Comparison of ENCODE assay signal across 8 cellular contexts in genomic region chr6:116969211-116969863, GRCh38.
DNase-seq lines count a peak whose midpoint lies in the region; ATAC-seq and TF ChIP-seq lines count a peak whose summit lies in the region.

No MANE protein-coding gene starts in this region.

- no peak overlapping the region for H4K5ac ChIP-seq in IMR-90 (ENCODE audit: low read depth, low read length)

- no peaks in the 10 kb centered on the region for H3K79me1 ChIP-seq in IMR-90 (ENCODE audit: low read depth in 1 of 2, low read length in 2 of 2)

- no peak for ATAC-seq in heart left ventricle
- ATAC-seq in left ventricle myocardium superior = no peak
- ATAC-seq in GM21737 (IDR thresholded peaks at IDR 0.05; ENCODE audit: unreplicated experiment) = peak; percentile 75
- peak; percentile 72 for ATAC-seq in IMR-90 (ENCODE audit: low read depth)

- no peak overlapping the region for H3K56ac ChIP-seq in IMR-90 (ENCODE audit: extremely low read depth, insufficient read depth, low read length)

- H3K4me1 Mint-ChIP-seq in endothelial cell (ENCODE audit: unreplicated experiment) = no peaks in the 10 kb centered on the region
- H3K4me1 Mint-ChIP-seq in nephron progenitor cell = no peaks in the 10 kb centered on the region

- CTCF ChIA-PET in IMR-90 (lab: Yijun Ruan, JAX) = interaction anchor here (0.6 kb wide), 3 partner anchors 22 to 40 kb away, joined by 3 read pairs; no protein-coding TSS in a partner anchor
- CTCF ChIA-PET in PC-9 (lab: Charles Lee) = no interaction called here

- H3K27me3 Mint-ChIP-seq in endothelial cell (ENCODE audit: unreplicated experiment) (peaks cover 2% of the 10 kb centered on the region), nephron progenitor cell (ENCODE audit: low read depth, poor library complexity) (peaks cover 10% of the 10 kb centered on the region)

- no peak overlapping the region for H4K8ac ChIP-seq in IMR-90 (ENCODE audit: low read depth in 2 of 2, low read length in 2 of 2)

- no peaks in the 10 kb centered on the region; the same call in 1 of the 2 replicates for H3K9me2 ChIP-seq in PC-9 (ENCODE audit: insufficient read depth)

- no peak overlapping the region for H3K9ac ChIP-seq in IMR-90 (ENCODE audit: low read depth, low read length)

- H3K14ac ChIP-seq in IMR-90 (replicated peaks; ENCODE audit: low read depth, low read length) = no peak overlapping the region

- no peaks in the 10 kb centered on the region for H3K36me3 ChIP-seq in heart left ventricle
- no peaks in the 10 kb centered on the region for H3K36me3 ChIP-seq in IMR-90 (ENCODE audit: control insufficient read depth, insufficient read depth, low read length)
- H3K36me3 ChIP-seq in PC-9 (ENCODE audit: low read depth) = no peaks in the 10 kb centered on the region

- no peaks in the 10 kb centered on the region for H3K9me3 ChIP-seq in heart left ventricle
- no peaks in the 10 kb centered on the region for H3K9me3 ChIP-seq in IMR-90 (ENCODE audit: control insufficient read depth, insufficient read depth, low read length)
- no peaks in the 10 kb centered on the region for H3K9me3 ChIP-seq in PC-9 (ENCODE audit: insufficient read depth, low read depth)

- H3K4me1 ChIP-seq in heart left ventricle (no peaks in the 10 kb centered on the region), IMR-90 (ENCODE audit: control insufficient read depth, insufficient read depth, low read length) (no peaks in the 10 kb centered on the region), PC-9 (replicated peaks; ENCODE audit: insufficient read depth) (no peaks in the 10 kb centered on the region)

- H2AFZ ChIP-seq in IMR-90 (replicated peaks; ENCODE audit: low read length, poor library complexity) (no peak overlapping the region), PC-9 (no peak overlapping the region)

- TF ChIP-seq POLR2A in heart left ventricle (IDR thresholded peaks at IDR 0.05) = no peak
- TF ChIP-seq POLR2A in IMR-90 (IDR thresholded peaks at IDR 0.05; ENCODE audit: low read depth, low read length) = no peak

- H3K4me3 ChIP-seq in heart left ventricle (no peak overlapping the region), IMR-90 (ENCODE audit: insufficient read depth, low read depth, low read length) (no peak overlapping the region), PC-9 (no peak overlapping the region)

- dilution Hi-C loops in IMR-90 (cut with HindIII; ENCODE audit: low sequenced_read_pairs, unreplicated experiment) = no loop called here

- POLR2A ChIA-PET in IMR-90 (lab: Charles Lee; ENCODE audit: unreplicated experiment) = no interaction called here
- POLR2A ChIA-PET in PC-9 (lab: Charles Lee; ENCODE audit: unreplicated experiment) = no interaction called here

- no peak overlapping the region for H3K27ac ChIP-seq in heart left ventricle
- no peak overlapping the region for H3K27ac ChIP-seq in IMR-90 (ENCODE audit: insufficient read depth, low read length)
- H3K27ac ChIP-seq in PC-9 = no peak overlapping the region

- H4K20me1 ChIP-seq in IMR-90 (ENCODE audit: insufficient read depth, low read length) = no peaks in the 10 kb centered on the region
- 0 out of 2 replicates have a peak, but pooled peaks cover 3% of the 10 kb centered on the region for H4K20me1 ChIP-seq in PC-9 (ENCODE audit: insufficient read depth)

- no peak overlapping the region for H2BK120ac ChIP-seq in IMR-90 (ENCODE audit: low read depth, low read length)

- H3K36me3 Mint-ChIP-seq in endothelial cell (ENCODE audit: low read depth, unreplicated experiment) = no peaks in the 10 kb centered on the region
- H3K36me3 Mint-ChIP-seq in nephron progenitor cell (ENCODE audit: low read depth) = no peaks in the 10 kb centered on the region

- H2AK5ac ChIP-seq in IMR-90 (ENCODE audit: low read depth, low read length) = no peak overlapping the region

- no peak overlapping the region for H3K4ac ChIP-seq in IMR-90 (ENCODE audit: low read depth, low read length)

- BruUV-seq in IMR-90 (replicated peaks; lab: Mats Ljungman, UMichigan) (no TSS peak), PC-9 (replicated peaks; lab: Mats Ljungman, UMichigan) (no TSS peak)

- no peak overlapping the region for H2BK15ac ChIP-seq in IMR-90 (ENCODE audit: low read depth, low read length)

- H3K23ac ChIP-seq in IMR-90 (ENCODE audit: low read depth, low read length) = no peak overlapping the region

- H3K79me2 ChIP-seq in PC-9 (ENCODE audit: low read depth) = no peaks in the 10 kb centered on the region

- no peaks in the 10 kb centered on the region for H3F3A ChIP-seq in PC-9 (ENCODE audit: insufficient read depth, low read depth)

- H3K9me1 ChIP-seq in IMR-90 (ENCODE audit: insufficient read depth, low read length) = no peaks in the 10 kb centered on the region

- in situ Hi-C loops in IMR-90 (cut with MboI; ENCODE audit: low sequenced_read_pairs) = no loop called here

- no peak overlapping the region for H2AK9ac ChIP-seq in IMR-90 (replicated peaks; ENCODE audit: low read depth, low read length, poor library complexity)

- H3K4me3 Mint-ChIP-seq in endothelial cell (ENCODE audit: unreplicated experiment) (no peak overlapping the region), nephron progenitor cell (no peak overlapping the region)

- H3K18ac ChIP-seq in IMR-90 (ENCODE audit: low read depth, low read length) = no peak overlapping the region

- H4K91ac ChIP-seq in IMR-90 (ENCODE audit: insufficient read depth, low read depth, low read length) = no peak overlapping the region

- DNase-seq in heart left ventricle = peak in 1 of 5 donors; percentile 15
- no peak for DNase-seq in left ventricle myocardium superior
- peak; percentile 50 for DNase-seq in IMR-90
- peak in 1 of 2 experiments; percentile 15 for DNase-seq in PC-9
- DNase-seq in endothelial cell (ENCODE audit: low spot score) = peak; percentile 27
- DNase-seq in nephron progenitor cell = peak; percentile 26
- no peak for DNase-seq in activated CD4-positive, CD25-positive, alpha-beta regulatory T cell treated with anti-CD3 and anti-CD28 coated beads, Interleukin-2, amount 50 U/mL, for 72 hours

- no peak overlapping the region for H2BK5ac ChIP-seq in IMR-90 (ENCODE audit: low read depth, low read length, poor library complexity, severe bottlenecking)

- H3K4me2 ChIP-seq in IMR-90 (ENCODE audit: low read depth, low read length) (no peak overlapping the region), PC-9 (no peak overlapping the region)

- intact Hi-C loops in heart left ventricle (cut with DNase I) (loop anchor here in 5 of 10 donors (5.0 to 10.0 kb wide), 2 partner anchors 185 to 187 kb away; no protein-coding TSS in a partner anchor), left ventricle myocardium superior (cut with micrococcal nuclease) (no loop called here), IMR-90 (cut with micrococcal nuclease) (loop anchor here (2.0 to 5.0 kb wide), 2 partner anchors 87 to 191 kb away; no protein-coding TSS in a partner anchor), PC-9 (cut with micrococcal nuclease; ENCODE audit: unreplicated experiment) (loop anchor here (1.0 to 10.0 kb wide), 4 partner anchors 89 to 855 kb away; no protein-coding TSS in a partner anchor)

- H3K27me3 ChIP-seq in heart left ventricle (peaks cover 0 to 6% (median 0%) of the 10 kb centered on the region in 9 donors), IMR-90 (ENCODE audit: control insufficient read depth, insufficient read depth, low read length) (no peaks in the 10 kb centered on the region), PC-9 (ENCODE audit: insufficient read depth, low read depth) (no peaks in the 10 kb centered on the region)

- H2BK20ac ChIP-seq in IMR-90 (ENCODE audit: low read depth, low read length) = no peak overlapping the region

- H3K9me3 Mint-ChIP-seq in endothelial cell (ENCODE audit: unreplicated experiment) = no peaks in the 10 kb centered on the region
- no peaks in the 10 kb centered on the region for H3K9me3 Mint-ChIP-seq in nephron progenitor cell

- peak; percentile 40; the same call in 1 of the 2 replicates for TF ChIP-seq RAD21 in IMR-90 (IDR thresholded peaks at IDR 0.05; ENCODE audit: low read length)

- peak; percentile 46 to 73 (median 60) for TF ChIP-seq CTCF in heart left ventricle (IDR thresholded peaks at IDR 0.05)
- peak; percentile 66 for TF ChIP-seq CTCF in IMR-90 (conservative IDR thresholded peaks at IDR 0.05; ENCODE audit: low read depth, low read length)
- TF ChIP-seq CTCF in PC-9 (conservative IDR thresholded peaks at IDR 0.05) = peak; percentile 90
- TF ChIP-seq CTCF in endothelial cell (IDR thresholded peaks at IDR 0.05; ENCODE audit: unreplicated experiment) = peak; percentile 74
- TF ChIP-seq CTCF in nephron progenitor cell (IDR thresholded peaks at IDR 0.05) = peak; percentile 70

- 27 to 29% (median 28%) methylated on average over 5 of the region's 5 CpGs for WGBS in heart left ventricle, 4 donors
- no CpG with 5 or more reads among the region's 5 CpGs for WGBS in IMR-90 (ENCODE audit: extremely low coverage in 2 of 2, insufficient read length in 1 of 2), 2 experiments

- no peak overlapping the region for H3K27ac Mint-ChIP-seq in endothelial cell (ENCODE audit: unreplicated experiment)
- no peak overlapping the region for H3K27ac Mint-ChIP-seq in nephron progenitor cell

TF ChIP-seq in IMR-90, 13 proteins besides CTCF, POLR2A, EP300 and RAD21:
- TF ChIP-seq SMC3 (IDR thresholded peaks at IDR 0.05; ENCODE audit: low read depth, low read length) = peak; percentile 34; the same call in 1 of the 2 replicates
- peak; percentile 64 for TF ChIP-seq CEBPB (IDR thresholded peaks at IDR 0.05; ENCODE audit: low read depth, low read length)
- no peak for TF ChIP-seq MAZ (IDR thresholded peaks at IDR 0.05; ENCODE audit: borderline replicate concordance, low read depth, low read length)
TF ChIP-seq in IMR-90: peak in this region for 2.

Comparison
In these comparisons a context has a peak if more than half of its experiments do, and no peak if none do; other contexts are left out.
1. ATAC-seq: peak in GM21737 (single experiment) and IMR-90 (single experiment); none in heart left ventricle (0 of 4) and left ventricle myocardium superior (single experiment).
2. DNase-seq: peak in IMR-90 (single experiment), endothelial cell (single experiment) and nephron progenitor cell (single experiment); none in left ventricle myocardium superior (single experiment) and activated CD4-positive, CD25-positive, alpha-beta regulatory T cell treated with anti-CD3 and anti-CD28 coated beads, Interleukin-2, amount 50 U/mL, for 72 hours (single experiment).
3. Peak in every context shown above with its lines, with median percentiles within 50 percentile points of each other: CTCF ChIP-seq.